In genomic region chr5:96601811-96602244, GRCh38 we compare ENCODE assay signal across 8 cellular contexts.
DNase-seq lines count a peak whose midpoint lies in the region; ATAC-seq and TF ChIP-seq lines count a peak whose summit lies in the region.

No MANE protein-coding gene starts in this region.

- intact Hi-C loops in Right ventricle myocardium inferior (cut with DNase I): loop anchor here (2.0 to 10.0 kb wide), 4 partner anchors 220 to 957 kb away; partner anchors contain the start of gene RFESD
- intact Hi-C loops in cardiac septum (cut with DNase I): loop anchor here (2.0 to 10.0 kb wide), 3 partner anchors 255 to 957 kb away; partner anchors contain the start of gene RFESD

- H3K27me3 ChIP-seq in brain microvascular endothelial cell (replicated peaks): no peaks in the 10 kb centered on the region

- CTCF ChIA-PET in T-cell (lab: Charles Lee): interaction anchor here (0.6 to 7.7 kb wide), 27 partner anchors 9 to 815 kb away, joined by 3 to 162 read pairs (median 4); no protein-coding TSS in a partner anchor

- peak; percentile 76 for TF ChIP-seq CTCF in brain microvascular endothelial cell (IDR thresholded peaks at IDR 0.05; ENCODE audit: low read depth, low read length, missing control alignments)

- no peaks in the 10 kb centered on the region for H3K9me3 Mint-ChIP-seq in T-cell

- H3K27ac Mint-ChIP-seq in T-cell: no peak overlapping the region

- no peak overlapping the region for H3K27ac ChIP-seq in brain microvascular endothelial cell

- no peaks in the 10 kb centered on the region for H3K36me3 Mint-ChIP-seq in T-cell

- H3K4me1 Mint-ChIP-seq in T-cell: peaks cover 0 to 3% (median 2%) of the 10 kb centered on the region in 3 donors

- no peak overlapping the region for H3K4me3 Mint-ChIP-seq in T-cell

- in situ Hi-C loops in brain microvascular endothelial cell (cut with HindIII; ENCODE audit: low pct_ligation_motif_present, low sequenced_read_pairs): loop anchor here (25.0 kb wide), 1 partner anchor 265 kb away; no protein-coding TSS in a partner anchor

- H3K4me3 ChIP-seq in brain microvascular endothelial cell (ENCODE audit: low read depth, low read length): no peak overlapping the region

- H3K36me3 ChIP-seq in brain microvascular endothelial cell (replicated peaks): no peaks in the 10 kb centered on the region

- H3K27me3 Mint-ChIP-seq in T-cell: peaks cover 8 to 12% of the 10 kb centered on the region in 2 donors

- peak; percentile 77 for ATAC-seq in Right ventricle myocardium inferior
- peak; percentile 91 for ATAC-seq in HG02678 (IDR thresholded peaks at IDR 0.05; ENCODE audit: unreplicated experiment)
- peak; percentile 66 to 80 (median 76) for ATAC-seq in T-cell (replicated peaks in 1 of 4)

- no peak for DNase-seq in Right ventricle myocardium inferior (ENCODE audit: missing footprints)
- DNase-seq in cardiac septum (ENCODE audit: low spot score): no peak
- DNase-seq in NCI-H1417 treated with DMSO at 0.1 percent for 48 hours (lab: John Stamatoyannopoulos, UW): peak; percentile 36
- DNase-seq in T-cell: peak in 26 of 34 experiments; percentile 8 to 57 (median 30)
- peak; percentile 82 for DNase-seq in brain microvascular endothelial cell
- peak; percentile 70 for DNase-seq in iris pigment epithelial cell (ENCODE audit: low read depth)
- DNase-seq in stimulated activated CD4-positive, alpha-beta T cell treated with anti-CD3 and anti-CD28 coated beads, Interleukin-2, amount 100 ng/mL, for 4 hours (ENCODE audit: low read depth): peak; percentile 56

- POLR2A ChIA-PET in T-cell (lab: Charles Lee): interaction anchor here in 1 of 2 donors (0.6 kb wide), 1 partner anchor 658 kb away, joined by 3 read pairs; no protein-coding TSS in a partner anchor

Comparison
In these comparisons a context has a peak if more than half of its experiments do, and no peak if none do; other contexts are left out.
1. DNase-seq: peak in NCI-H1417 treated with DMSO at 0.1 percent for 48 hours (single experiment), T-cell (26 of 34), brain microvascular endothelial cell (single experiment), iris pigment epithelial cell (single experiment) and stimulated activated CD4-positive, alpha-beta T cell treated with anti-CD3 and anti-CD28 coated beads, Interleukin-2, amount 100 ng/mL, for 4 hours (single experiment); none in Right ventricle myocardium inferior (single experiment) and cardiac septum (single experiment).
2. Peak in every context shown above with its lines, with median percentiles within 50 percentile points of each other: ATAC-seq.